Comparison of ENCODE assay signal across 8 cellular contexts in genomic region chr1:28371011-28371378, GRCh38. TPM values are rescaled to one million over a fixed set of nuclear protein-coding genes. Genes with fewer than 3 reads are reported as not detected.
DNase-seq lines count a peak whose midpoint lies in the region; ATAC-seq and TF ChIP-seq lines count a peak whose summit lies in the region.
"Had no signal": no experiment of that assay in that cellular context is flagged by ENCODE, and none has a peak within 500 bp of the region (broad histone marks: within the 10 kb centered on the region; RNA-seq: fewer than 3 reads in every experiment).

No MANE protein-coding gene starts in this region.

- TF ChIP-seq POLR2A in adrenal gland (IDR thresholded peaks at IDR 0.05), result no peak

- H3K27ac ChIP-seq in Panc1 (ENCODE audit: low read length) (peak overlapping the region; percentile 94), rectal smooth muscle tissue (ENCODE audit: low read depth, low read length) (no peak overlapping the region), adrenal gland (no peak overlapping the region)

- no peak for ATAC-seq in Panc1
- ATAC-seq in HG02884 (IDR thresholded peaks at IDR 0.05; ENCODE audit: unreplicated experiment), result no peak

- CTCF ChIA-PET in Panc1 (lab: Charles Lee), result interaction anchor here (0.5 to 1.1 kb wide), 2 partner anchors 81 to 122 kb away, joined by 3 to 4 read pairs; no protein-coding TSS in a partner anchor

- H3K27me3 ChIP-seq in Panc1 (ENCODE audit: control insufficient read depth, insufficient read depth, low read length) (no peaks in the 10 kb centered on the region), rectal smooth muscle tissue (ENCODE audit: control insufficient read depth, insufficient read depth, low read length) (no peaks in the 10 kb centered on the region), adrenal gland (no peaks in the 10 kb centered on the region)
- H3K27me3 ChIP-seq: upper lobe of left lung had no signal

- peaks cover 3% of the 10 kb centered on the region; the same call in 1 of the 2 replicates for H3K36me3 ChIP-seq in Panc1 (ENCODE audit: control insufficient read depth, insufficient read depth, low read length)
- no peaks in the 10 kb centered on the region for H3K36me3 ChIP-seq in rectal smooth muscle tissue (ENCODE audit: control insufficient read depth, insufficient read depth, low read length)
- H3K36me3 ChIP-seq in adrenal gland (replicated peaks in 1 of 2), result no peaks in the 10 kb centered on the region
- H3K36me3 ChIP-seq: upper lobe of left lung had no signal

- H3K9ac ChIP-seq in rectal smooth muscle tissue (ENCODE audit: low read length), result no peak overlapping the region

- WGBS in adrenal gland, 4 donors, result 84 to 90% (median 86%) methylated on average over 5 of the region's 5 CpGs

- DNase-seq in GM12865 (ENCODE audit: low read depth), result no peak
- no peak for DNase-seq in Panc1 (ENCODE audit: low read depth, low spot score)
- no peak for DNase-seq in epithelial cell of proximal tubule (ENCODE audit: low read depth)
- no peak for DNase-seq in T1000 (lab: John Stamatoyannopoulos, UW)
- DNase-seq in adrenal gland, result no peak
- DNase-seq: upper lobe of left lung had no signal

- no peaks in the 10 kb centered on the region for H3K9me3 ChIP-seq in Panc1 (ENCODE audit: control insufficient read depth, insufficient read depth, low read depth, low read length)
- H3K9me3 ChIP-seq in adrenal gland (replicated peaks in 1 of 3), result no peaks in the 10 kb centered on the region
- H3K9me3 ChIP-seq: upper lobe of left lung had no signal

- intact Hi-C loops in Panc1 (cut with micrococcal nuclease; ENCODE audit: unreplicated experiment) (no loop called here), adrenal gland (cut with DNase I) (no loop called here)

- BruUV-seq in Panc1 (replicated peaks; lab: Mats Ljungman, UMichigan), result TSS peak; percentile 90

- POLR2A ChIA-PET in Panc1 (lab: Charles Lee), result no interaction called here

- H3K4me3 ChIP-seq in GM12865 (ENCODE audit: low read depth, low read length) (peak overlapping the region; percentile 88), Panc1 (ENCODE audit: low read depth in 2 of 2, low read length in 2 of 2) (peak overlapping the region; percentile 84 to 99), epithelial cell of proximal tubule (ENCODE audit: low read depth, low read length) (peak overlapping the region; percentile 80), rectal smooth muscle tissue (ENCODE audit: low read length) (peak overlapping the region; percentile 82), adrenal gland (peak overlapping the region in 1 of 4 donors; percentile 89)

- no peak for TF ChIP-seq CTCF in GM12865 (IDR thresholded peaks at IDR 0.05; ENCODE audit: insufficient read depth, low read depth, low read length, missing control alignments)
- TF ChIP-seq CTCF in Panc1 (IDR thresholded peaks at IDR 0.05), result no peak
- no peak for TF ChIP-seq CTCF in epithelial cell of proximal tubule (conservative IDR thresholded peaks at IDR 0.05; ENCODE audit: low read depth, low read length)
- TF ChIP-seq CTCF in adrenal gland (IDR thresholded peaks at IDR 0.05), result no peak

- peaks cover 26% of the 10 kb centered on the region for H3K4me1 ChIP-seq in Panc1 (ENCODE audit: control insufficient read depth, insufficient read depth, low read length)
- no peaks in the 10 kb centered on the region for H3K4me1 ChIP-seq in rectal smooth muscle tissue (ENCODE audit: control insufficient read depth, insufficient read depth, low read length)
- peaks cover 4 to 18% of the 10 kb centered on the region in 2 donors for H3K4me1 ChIP-seq in adrenal gland (replicated peaks in 1 of 2)

- in situ Hi-C loops in Panc1 (cut with HindIII; ENCODE audit: low pct_unique_long_range_greater_than_20kb, low sequenced_read_pairs), result no loop called here

RNA-seq across cellular contexts. Expression of gene PHACTR4, which starts 1.5 kb away (rescaled TPM):
- total RNA-seq in Panc1 (2021; ENCODE audit: unreplicated experiment) (63.4 TPM), epithelial cell of proximal tubule (25.9 and 35.9 TPM in 2 replicates), adrenal gland (10 to 100 TPM; 16.0 to 32.8 (median 23.0) TPM)
- polyA plus RNA-seq in Panc1 (2012; ENCODE audit: insufficient read length), result 22.3 TPM
- 10 to 100 TPM; 14.8 to 44.8 (median 34.0) TPM for polyA plus RNA-seq in adrenal gland

RNA-seq across cellular contexts. Expression of gene MED18, which starts 42.2 kb away (rescaled TPM):
- total RNA-seq in Panc1 (2021; ENCODE audit: unreplicated experiment) (21.7 TPM), epithelial cell of proximal tubule (9.6 and 25.1 TPM in 2 replicates), adrenal gland (10 to 100 TPM in 7 of 8 donors, 1 to 10 TPM in 1; 9.3 to 26.3 (median 15.4) TPM)
- polyA plus RNA-seq in Panc1 (2012; ENCODE audit: insufficient read length), result 27.9 TPM
- 10 to 100 TPM; 16.7 to 27.2 (median 18.1) TPM for polyA plus RNA-seq in adrenal gland
